ENCODE assay signal across 1 cellular context in the genomic region with DNA sequence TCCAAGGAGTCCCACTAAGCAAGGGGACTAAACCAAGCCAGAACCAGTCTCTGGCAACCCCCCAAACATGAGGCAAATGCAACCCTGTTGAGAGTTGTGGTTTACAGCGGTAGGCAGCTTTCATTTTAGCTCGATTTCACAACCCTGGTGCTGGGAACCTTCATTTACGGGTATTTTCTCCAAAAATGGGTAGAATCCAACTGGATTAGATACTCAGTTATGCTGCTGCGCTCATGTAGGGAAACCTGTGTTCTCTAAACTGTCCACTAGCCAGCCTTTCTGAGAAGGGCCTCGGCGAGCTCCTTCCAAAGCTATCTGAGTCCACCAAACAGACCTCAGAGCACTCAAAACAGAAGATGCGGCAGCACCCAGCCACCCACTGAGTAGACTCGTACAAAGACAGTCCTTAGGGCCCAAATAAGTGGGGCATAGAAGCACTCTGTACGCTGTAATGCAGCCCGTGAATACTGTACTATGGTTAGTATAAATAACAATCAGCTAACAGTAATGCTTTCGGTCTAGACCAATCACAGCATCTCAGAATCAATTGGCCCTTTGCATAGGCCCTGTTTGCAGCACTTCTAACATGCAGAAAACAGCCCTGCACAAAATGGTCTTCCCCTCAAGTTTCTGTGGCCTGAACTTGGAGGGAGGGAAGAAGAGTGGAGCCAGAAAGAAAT.
A peak's percentile ranks its signal among the peaks of the same experiment; 100 is the strongest.
TF ChIP-seq lines count a peak whose summit lies in the region.

No MANE protein-coding gene starts in this region.

TF ChIP-seq in IMR-90, 13 proteins besides CTCF, POLR2A, EP300 and RAD21:
- TF ChIP-seq, protein P1, sequence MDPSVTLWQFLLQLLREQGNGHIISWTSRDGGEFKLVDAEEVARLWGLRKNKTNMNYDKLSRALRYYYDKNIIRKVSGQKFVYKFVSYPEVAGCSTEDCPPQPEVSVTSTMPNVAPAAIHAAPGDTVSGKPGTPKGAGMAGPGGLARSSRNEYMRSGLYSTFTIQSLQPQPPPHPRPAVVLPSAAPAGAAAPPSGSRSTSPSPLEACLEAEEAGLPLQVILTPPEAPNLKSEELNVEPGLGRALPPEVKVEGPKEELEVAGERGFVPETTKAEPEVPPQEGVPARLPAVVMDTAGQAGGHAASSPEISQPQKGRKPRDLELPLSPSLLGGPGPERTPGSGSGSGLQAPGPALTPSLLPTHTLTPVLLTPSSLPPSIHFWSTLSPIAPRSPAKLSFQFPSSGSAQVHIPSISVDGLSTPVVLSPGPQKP (IDR thresholded peaks at IDR 0.05; ENCODE audit: borderline replicate concordance, low read depth, low read length) = no peak
- TF ChIP-seq MAFK (IDR thresholded peaks at IDR 0.05; ENCODE audit: low read depth, low read length) (no peak), CEBPB (IDR thresholded peaks at IDR 0.05; ENCODE audit: low read depth, low read length) (peak; percentile 56; the same call in 1 of the 2 replicates), RCOR1 (IDR thresholded peaks at IDR 0.05; ENCODE audit: insufficient replicate concordance, low read length) (no peak), FOS (IDR thresholded peaks at IDR 0.05; ENCODE audit: low read depth, low read length) (no peak), BHLHE40 (IDR thresholded peaks at IDR 0.05; ENCODE audit: low read depth, low read length) (no peak), MXI1 (IDR thresholded peaks at IDR 0.05; ENCODE audit: borderline replicate concordance, low read depth, low read length) (no peak)
